In the genomic region with DNA sequence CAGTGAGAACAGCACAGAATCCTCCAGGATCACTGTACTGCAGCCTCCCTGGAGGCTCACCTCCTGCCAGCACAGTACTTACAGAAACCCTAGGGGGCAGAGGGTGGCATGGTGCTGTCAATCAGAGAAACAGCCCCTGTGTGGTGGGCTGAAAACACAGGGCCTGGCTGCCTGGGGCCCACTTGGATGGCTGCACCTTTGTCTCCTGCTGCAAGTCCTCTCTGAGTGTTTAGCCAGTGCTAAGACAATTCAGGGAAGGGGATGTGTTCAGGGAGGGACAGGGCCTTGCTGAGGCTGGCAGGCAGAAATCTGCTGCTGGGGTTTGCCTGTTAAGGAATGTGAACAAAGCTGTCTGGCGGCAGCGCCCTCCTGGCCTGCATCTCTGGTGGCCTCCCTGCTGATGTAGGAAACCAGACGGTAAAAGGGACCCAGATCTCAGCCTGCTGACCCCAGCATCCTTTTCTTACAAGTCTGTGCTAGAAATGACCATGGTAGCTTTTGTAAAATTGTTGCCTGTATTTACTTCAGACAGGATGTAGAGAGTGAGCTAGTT, we compare ENCODE assay signal across 1 cellular context.
TF ChIP-seq lines count a peak whose summit lies in the region.

No MANE protein-coding gene starts in this region.

TF ChIP-seq in SK-N-SH treated with all-trans-retinoic acid at 6 μM for 48 hours, 23 proteins besides CTCF, POLR2A, EP300 and RAD21 (continued from another document):
- TF ChIP-seq PATZ1 (CRISPR knock-in tag; IDR thresholded peaks at IDR 0.05; ENCODE audit: borderline replicate concordance) (no peak), CSRNP3 (CRISPR knock-in tag; IDR thresholded peaks at IDR 0.05) (no peak), TOX (CRISPR knock-in tag; IDR thresholded peaks at IDR 0.05; ENCODE audit: borderline replicate concordance) (no peak), ESRRG (CRISPR knock-in tag; IDR thresholded peaks at IDR 0.05) (no peak), RARB (CRISPR knock-in tag; IDR thresholded peaks at IDR 0.05) (no peak), SNAI2 (CRISPR knock-in tag; IDR thresholded peaks at IDR 0.05) (no peak), ZFP3 (CRISPR knock-in tag; IDR thresholded peaks at IDR 0.05) (no peak)
